ENCODE assay signal across 27 cellular contexts in the genomic region with DNA sequence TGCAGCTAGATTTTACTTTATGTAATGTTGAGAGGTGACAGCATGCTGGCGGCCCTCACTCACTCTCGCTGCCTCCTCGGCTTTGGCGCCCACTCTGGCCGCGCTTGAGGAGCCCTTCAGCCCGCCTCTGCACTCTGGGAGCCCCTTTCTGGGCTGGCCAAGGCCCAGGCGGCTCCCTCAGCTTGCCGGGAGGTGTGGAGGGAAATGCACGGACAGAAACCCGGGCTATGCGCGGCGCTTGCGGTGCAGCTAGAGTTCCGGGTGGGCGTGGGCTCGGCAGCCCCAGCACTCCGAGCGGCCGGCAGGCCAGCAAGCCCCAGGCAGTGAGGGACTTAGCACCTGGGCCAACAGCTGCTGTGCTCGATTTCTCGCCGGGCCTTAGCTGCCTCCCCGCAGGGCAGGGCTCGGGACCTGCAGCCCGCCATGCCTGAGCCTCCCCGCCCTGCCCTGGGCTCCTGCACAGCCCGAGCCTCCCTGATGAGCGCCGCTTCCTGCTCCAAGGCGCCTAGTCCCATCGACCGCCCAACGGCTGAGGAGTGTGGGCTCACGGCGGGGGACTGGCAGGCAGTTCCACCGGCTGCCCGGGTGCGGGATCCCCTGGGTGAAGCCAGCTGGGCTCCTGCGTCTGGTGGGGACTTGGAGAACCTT.
DNase-seq lines count a peak whose midpoint lies in the region; ATAC-seq, FAIRE-seq and TF ChIP-seq lines count a peak whose summit lies in the region.
"Had no signal": no experiment of that assay in that cellular context is flagged by ENCODE, and none has a peak within 500 bp of the region (broad histone marks: within the 10 kb centered on the region; RNA-seq: fewer than 3 reads in every experiment).

No MANE protein-coding gene starts in this region.

- no peak for ATAC-seq in RWPE2 (ENCODE audit: low read depth)

- H3K27ac ChIP-seq in RWPE2 (ENCODE audit: poor library complexity, severe bottlenecking) (no peak overlapping the region), kidney (ENCODE audit: low read depth in 2 of 2, low read length in 2 of 2) (no peak overlapping the region), sigmoid colon (no peak overlapping the region)
- H3K27ac ChIP-seq: 22Rv1, SK-N-MC had no signal

- TF ChIP-seq CTCF in RWPE2 (IDR thresholded peaks at IDR 0.05; ENCODE audit: poor library complexity, severe bottlenecking) (no peak), kidney (IDR thresholded peaks at IDR 0.05; ENCODE audit: borderline replicate concordance, extremely low read depth, insufficient read depth) (no peak), sigmoid colon (IDR thresholded peaks at IDR 0.05) (no peak)

- WGBS in sigmoid colon, 2 donors: 93 to 94% methylated on average over 41 of the region's 41 CpGs

- no peaks in the 10 kb centered on the region for H3K4me1 ChIP-seq in RWPE2 (ENCODE audit: insufficient read depth, poor library complexity, severe bottlenecking)
- H3K4me1 ChIP-seq in kidney (ENCODE audit: control insufficient read depth in 1 of 2, insufficient read depth in 1 of 2, low read depth in 1 of 2, low read length in 2 of 2): no peaks in the 10 kb centered on the region
- no peaks in the 10 kb centered on the region for H3K4me1 ChIP-seq in sigmoid colon
- H3K4me1 ChIP-seq: BE2C had no signal

- FAIRE-seq in kidney (lab: Jason Lieb, UNC): no peak
- FAIRE-seq: GM12891, H54 had no signal

- TF ChIP-seq POLR2A in sigmoid colon (IDR thresholded peaks at IDR 0.05): no peak

- H3K27me3 ChIP-seq in RWPE2 (ENCODE audit: insufficient read depth, poor library complexity, severe bottlenecking) (no peaks in the 10 kb centered on the region), sigmoid colon (no peaks in the 10 kb centered on the region)
- H3K27me3 ChIP-seq: BE2C had no signal

- peak; percentile 9 for DNase-seq in NCI-H510A treated with DMSO at 0.1 percent for 48 hours (lab: John Stamatoyannopoulos, UW)
- DNase-seq in NCI-H510A (lab: John Stamatoyannopoulos, UW): no peak
- DNase-seq in RWPE2 (ENCODE audit: low spot score): peak; percentile 49
- DNase-seq in kidney: peak; percentile 53
- peak; percentile 41 for DNase-seq in sigmoid colon
- no peak for DNase-seq in NCI-H774 (lab: John Stamatoyannopoulos, UW)
- no peak for DNase-seq in SW 1271 (lab: John Stamatoyannopoulos, UW)
- no peak for DNase-seq in NCI-H2081 treated with DMSO at 0.1 percent for 48 hours (lab: John Stamatoyannopoulos, UW)
- DNase-seq: ACHN; BE2C; CD8-positive, alpha-beta memory T cell; DMS 273 treated with DMSO at 0.1 percent for 48 hours; DMS79; EL; GF-D8; Karpas-422; NCI-H1092; NCI-H1436 treated with DMSO at 0.1 percent for 48 hours; NCI-H187 treated with DMSO at 0.1 percent for 48 hours; NCI-H446; NCI-H526 treated with DMSO at 0.1 percent for 48 hours; RPMI8226; SIG-M5 had no signal

- H3K36me3 ChIP-seq in RWPE2 (ENCODE audit: low read depth) (no peaks in the 10 kb centered on the region), kidney (ENCODE audit: control insufficient read depth in 1 of 2, insufficient read depth in 2 of 2, low read length in 2 of 2) (no peaks in the 10 kb centered on the region), sigmoid colon (no peaks in the 10 kb centered on the region)
- H3K36me3 ChIP-seq: BE2C had no signal

- H3K4me3 ChIP-seq in RWPE2 (ENCODE audit: severe bottlenecking): no peak overlapping the region
- H3K4me3 ChIP-seq in kidney (ENCODE audit: low read length in 2 of 2): no peak overlapping the region
- no peak overlapping the region for H3K4me3 ChIP-seq in sigmoid colon
- H3K4me3 ChIP-seq: SK-N-MC had no signal

- peaks cover 5% of the 10 kb centered on the region for H3K9me3 ChIP-seq in RWPE2 (ENCODE audit: severe bottlenecking)
- peaks cover 0 to 4% of the 10 kb centered on the region in 2 donors for H3K9me3 ChIP-seq in kidney (ENCODE audit: control insufficient read depth in 1 of 2, low read length in 2 of 2)
- H3K9me3 ChIP-seq in sigmoid colon: peaks cover 0 to 2% (median 0%) of the 10 kb centered on the region in 4 donors
- H3K9me3 ChIP-seq: BE2C had no signal

- H3K9ac ChIP-seq in kidney (ENCODE audit: low read length in 2 of 2): no peak overlapping the region

- intact Hi-C loops in kidney (cut with DNase I): no loop called here
- intact Hi-C loops in sigmoid colon (cut with DNase I): no loop called here

- no peak for TF ChIP-seq EP300 in sigmoid colon (IDR thresholded peaks at IDR 0.05)

Comparison
In these comparisons a context has a peak if more than half of its experiments do, and no peak if none do; other contexts are left out.
1. DNase-seq: peak in NCI-H510A treated with DMSO at 0.1 percent for 48 hours (single experiment), RWPE2 (single experiment), kidney (single experiment) and sigmoid colon (single experiment); none in NCI-H510A (single experiment), NCI-H774 (single experiment), SW 1271 (0 of 2) and NCI-H2081 treated with DMSO at 0.1 percent for 48 hours (single experiment).